Comparison of ENCODE assay signal across 20 cellular contexts in genomic region chr20:57251949-57252348, GRCh38. TPM values are rescaled to one million over a fixed set of nuclear protein-coding genes. Genes with fewer than 3 reads are reported as not detected.
"Had no signal": no experiment of that assay in that cellular context is flagged by ENCODE, and none has a peak within 500 bp of the region (broad histone marks: within the 10 kb centered on the region; RNA-seq: fewer than 3 reads in every experiment).

No MANE protein-coding gene starts in this region.

- H3K4me3 ChIP-seq: coronary artery, left ventricle myocardium inferior, right atrium auricular region, upper lobe of right lung had no signal

- H3K4me1 ChIP-seq: upper lobe of right lung had no signal

- ATAC-seq: upper lobe of right lung had no signal

- H3K27ac ChIP-seq: coronary artery, upper lobe of right lung had no signal

- FAIRE-seq: endothelial cell of umbilical vein, kidney, small intestine had no signal

- H3K9me3 ChIP-seq: left ventricle myocardium inferior, right atrium auricular region, upper lobe of right lung had no signal

- H3K27me3 ChIP-seq: right atrium auricular region had no signal

- DNase-seq: activated B cell treated with CpG ODN at 0.5 μM for 24 hours; activated CD4-positive, alpha-beta T cell treated with anti-CD3 and anti-CD28 coated beads for 48 hours; activated CD8-positive, alpha-beta memory T cell treated with anti-CD3 and anti-CD28 coated beads, Interleukin-2, amount 50 U/mL, for 48 hours; activated gamma-delta T cell; amniotic stem cell; foreskin fibroblast; hippocampal formation; kidney; left ventricle myocardium inferior; mesenchymal stem cell; naive thymus-derived CD8-positive, alpha-beta T cell; occipital lobe; small intestine; stimulated activated CD4-positive, alpha-beta T cell treated with anti-CD3 and anti-CD28 coated beads, Interleukin-4, amount 100 ng/mL, for 4 hours; T-helper 2 cell; upper lobe of right lung had no signal

- H3K36me3 ChIP-seq: left ventricle myocardium inferior, right atrium auricular region, upper lobe of right lung had no signal

RNA-seq across cellular contexts. Expression of gene BMP7, which starts 14.5 kb away (rescaled TPM):
- total RNA-seq: activated B cell treated with CpG ODN at 0.5 μM for 24 hours; activated CD8-positive, alpha-beta T cell treated with anti-CD3 and anti-CD28 coated beads, Interleukin-2, amount 10 ng/mL, durations not matched to agents 7 days and 5 days; endothelial cell of umbilical vein; naive thymus-derived CD8-positive, alpha-beta T cell had no signal
- polyA plus RNA-seq: endothelial cell of umbilical vein; naive thymus-derived CD8-positive, alpha-beta T cell had no signal
